8 cellular contexts compared by ENCODE assay signal in genomic region chr7:107892367-107892741, GRCh38. TPM values are rescaled to one million over a fixed set of nuclear protein-coding genes. Genes with fewer than 3 reads are reported as not detected.
DNase-seq lines count a peak whose midpoint lies in the region; ATAC-seq and TF ChIP-seq lines count a peak whose summit lies in the region.
"Not testable (repeated sequence)": the region's sequence is repeated elsewhere in the genome, so short reads cannot be mapped to it uniquely, and the experiment has no call there.

No MANE protein-coding gene starts in this region.

- peak overlapping the region; percentile 81 for H3K9ac ChIP-seq in SK-N-MC (ENCODE audit: insufficient read length)
- H3K9ac ChIP-seq in iPS-15b (ENCODE audit: low read depth, low read length) = not testable (repeated sequence)

- not testable (repeated sequence) for ATAC-seq in activated naive CD4-positive, alpha-beta T cell treated with anti-CD3 and anti-CD28 coated beads, Interleukin-2, amount 50 U/mL, for 72 hours; effector memory CD8-positive, alpha-beta T cell (replicated peaks); natural killer cell treated with Interleukin-12 subunit alpha and Interleukin-12 subunit beta and Interleukin-15 and Interleukin-18, amount 100 ng/mL, for 72 hours; stimulated activated naive B cell treated with anti-CD40 and anti-IgM and Interleukin-4, amounts not matched to agents 10 μg/mL and 1 μg/mL and 100 μg/mL, for 72 hours (replicated peaks)

- H3K36me3 Mint-ChIP-seq in activated naive CD4-positive, alpha-beta T cell treated with anti-CD3 and anti-CD28 coated beads, Interleukin-2, amount 50 U/mL, for 72 hours = peaks cover 13 to 38% of the 10 kb centered on the region in 2 donors
- peaks cover 37% of the 10 kb centered on the region for H3K36me3 Mint-ChIP-seq in effector memory CD8-positive, alpha-beta T cell (ENCODE audit: insufficient read depth)
- peaks cover 25% of the 10 kb centered on the region for H3K36me3 Mint-ChIP-seq in natural killer cell treated with Interleukin-12 subunit alpha and Interleukin-12 subunit beta and Interleukin-15 and Interleukin-18, amount 100 ng/mL, for 72 hours
- H3K36me3 Mint-ChIP-seq in stimulated activated naive B cell treated with anti-CD40 and anti-IgM and Interleukin-4, amounts not matched to agents 10 μg/mL and 1 μg/mL and 100 μg/mL, for 72 hours = peaks cover 20 to 29% of the 10 kb centered on the region in 2 donors

- H3K9me3 ChIP-seq in SK-N-MC (ENCODE audit: low read depth, low read length); iPS-15b (ENCODE audit: control insufficient read depth, insufficient read depth, low read length): not testable (repeated sequence)

- H3K4me3 Mint-ChIP-seq in effector memory CD8-positive, alpha-beta T cell = peak overlapping the region; percentile 92 to 95
- H3K4me3 Mint-ChIP-seq in natural killer cell treated with Interleukin-12 subunit alpha and Interleukin-12 subunit beta and Interleukin-15 and Interleukin-18, amount 100 ng/mL, for 72 hours = peak overlapping the region; percentile 100
- peak overlapping the region; percentile 94 to 98 for H3K4me3 Mint-ChIP-seq in stimulated activated naive B cell treated with anti-CD40 and anti-IgM and Interleukin-4, amounts not matched to agents 10 μg/mL and 1 μg/mL and 100 μg/mL, for 72 hours

- DNase-seq in AG10803 (ENCODE audit: low read depth); HFF-Myc (ENCODE audit: extremely low read depth, low read depth); SK-N-MC (ENCODE audit: low read depth, low spot score); activated naive CD4-positive, alpha-beta T cell treated with anti-CD3 and anti-CD28 coated beads, Interleukin-2, amount 50 U/mL, for 72 hours (ENCODE audit: low spot score in 2 of 2); effector memory CD8-positive, alpha-beta T cell; natural killer cell treated with Interleukin-12 subunit alpha and Interleukin-12 subunit beta and Interleukin-15 and Interleukin-18, amount 100 ng/mL, for 72 hours (ENCODE audit: low spot score); stimulated activated naive B cell treated with anti-CD40 and anti-IgM and Interleukin-4, amounts not matched to agents 10 μg/mL and 1 μg/mL and 100 μg/mL, for 72 hours: not testable (repeated sequence)

- not testable (repeated sequence) for H3K27me3 Mint-ChIP-seq in effector memory CD8-positive, alpha-beta T cell; natural killer cell treated with Interleukin-12 subunit alpha and Interleukin-12 subunit beta and Interleukin-15 and Interleukin-18, amount 100 ng/mL, for 72 hours; stimulated activated naive B cell treated with anti-CD40 and anti-IgM and Interleukin-4, amounts not matched to agents 10 μg/mL and 1 μg/mL and 100 μg/mL, for 72 hours

- not testable (repeated sequence) for H3K27ac ChIP-seq in SK-N-MC

- peak overlapping the region; percentile 93 for H3K4me3 ChIP-seq in AG10803 (ENCODE audit: low read length)
- H3K4me3 ChIP-seq in HFF-Myc (replicated peaks; ENCODE audit: low read depth, low read length) = peak overlapping the region; percentile 67
- H3K4me3 ChIP-seq in SK-N-MC = peak overlapping the region; percentile 95
- H3K4me3 ChIP-seq in iPS-15b (ENCODE audit: low read depth, low read length) = peak overlapping the region; percentile 95

- H3K27me3 ChIP-seq in iPS-15b (ENCODE audit: control insufficient read depth, insufficient read depth, low read length) = not testable (repeated sequence)

- not testable (repeated sequence) for TF ChIP-seq CTCF in AG10803 (conservative IDR thresholded peaks at IDR 0.05; ENCODE audit: low read length); HFF-Myc (IDR thresholded peaks at IDR 0.05; ENCODE audit: low read depth, low read length, missing control alignments)

- H3K27ac Mint-ChIP-seq in activated naive CD4-positive, alpha-beta T cell treated with anti-CD3 and anti-CD28 coated beads, Interleukin-2, amount 50 U/mL, for 72 hours = peak overlapping the region; percentile 95 to 97
- peak overlapping the region; percentile 98 to 99 for H3K27ac Mint-ChIP-seq in effector memory CD8-positive, alpha-beta T cell
- peak overlapping the region; percentile 93 to 99 for H3K27ac Mint-ChIP-seq in natural killer cell treated with Interleukin-12 subunit alpha and Interleukin-12 subunit beta and Interleukin-15 and Interleukin-18, amount 100 ng/mL, for 72 hours
- H3K27ac Mint-ChIP-seq in stimulated activated naive B cell treated with anti-CD40 and anti-IgM and Interleukin-4, amounts not matched to agents 10 μg/mL and 1 μg/mL and 100 μg/mL, for 72 hours = not testable (repeated sequence)

- H3K36me3 ChIP-seq in SK-N-MC (ENCODE audit: insufficient read depth, low read length) = peaks cover 38% of the 10 kb centered on the region
- not testable (repeated sequence) for H3K36me3 ChIP-seq in iPS-15b (ENCODE audit: control insufficient read depth, insufficient read depth, low read length)

- H3K4me1 ChIP-seq in iPS-15b (ENCODE audit: control insufficient read depth, insufficient read depth, low read length) = not testable (repeated sequence)

- peaks cover 45 to 52% of the 10 kb centered on the region in 2 donors for H3K4me1 Mint-ChIP-seq in effector memory CD8-positive, alpha-beta T cell (ENCODE audit: low read depth in 2 of 2)
- peaks cover 43 to 54% of the 10 kb centered on the region in 2 donors for H3K4me1 Mint-ChIP-seq in natural killer cell treated with Interleukin-12 subunit alpha and Interleukin-12 subunit beta and Interleukin-15 and Interleukin-18, amount 100 ng/mL, for 72 hours (ENCODE audit: low read depth in 2 of 2)
- H3K4me1 Mint-ChIP-seq in stimulated activated naive B cell treated with anti-CD40 and anti-IgM and Interleukin-4, amounts not matched to agents 10 μg/mL and 1 μg/mL and 100 μg/mL, for 72 hours = peaks cover 20 to 39% of the 10 kb centered on the region in 2 donors

- H3K9me3 Mint-ChIP-seq in activated naive CD4-positive, alpha-beta T cell treated with anti-CD3 and anti-CD28 coated beads, Interleukin-2, amount 50 U/mL, for 72 hours; effector memory CD8-positive, alpha-beta T cell; natural killer cell treated with Interleukin-12 subunit alpha and Interleukin-12 subunit beta and Interleukin-15 and Interleukin-18, amount 100 ng/mL, for 72 hours; stimulated activated naive B cell treated with anti-CD40 and anti-IgM and Interleukin-4, amounts not matched to agents 10 μg/mL and 1 μg/mL and 100 μg/mL, for 72 hours: not testable (repeated sequence)

RNA-seq across cellular contexts. Expression of gene DLD, which starts 1.4 kb away (rescaled TPM):
- total RNA-seq in activated naive CD4-positive, alpha-beta T cell treated with anti-CD3 and anti-CD28 coated beads, Interleukin-2, amount 50 U/mL, for 72 hours = 10 to 100 TPM; 82.8 to 96.5 TPM
- total RNA-seq in natural killer cell treated with Interleukin-12 subunit alpha and Interleukin-12 subunit beta and Interleukin-15 and Interleukin-18, amount 100 ng/mL, for 72 hours = 10 to 100 TPM; 67.7 to 85.5 TPM
